ENCODE assay signal across 1 cellular context in genomic region chr16:48081656-48082055, GRCh38.
TF ChIP-seq lines count a peak whose summit lies in the region.

No MANE protein-coding gene starts in this region.

TF ChIP-seq in SK-N-SH, 30 proteins besides CTCF, POLR2A, EP300 and RAD21 (continued from another document):
- TF ChIP-seq USF1 (IDR thresholded peaks at IDR 0.05; ENCODE audit: borderline replicate concordance, low read depth) (no peak), ZBTB33 (IDR thresholded peaks at IDR 0.05; ENCODE audit: borderline replicate concordance, low read depth) (no peak), GATA2 (CRISPR knock-in tag; IDR thresholded peaks at IDR 0.05) (no peak), EZH2phosphoT487 (IDR thresholded peaks at IDR 0.05; ENCODE audit: borderline replicate concordance, low read depth) (no peak), TAF1 (IDR thresholded peaks at IDR 0.05; ENCODE audit: borderline replicate concordance, low read depth, low read length) (no peak), JUND (IDR thresholded peaks at IDR 0.05) (peak; percentile 45), YY1 (IDR thresholded peaks at IDR 0.05; ENCODE audit: low read depth) (no peak)
